Comparison of ENCODE assay signal across 8 cellular contexts in genomic region chr17:76182016-76182764, GRCh38. TPM values are rescaled to one million over a fixed set of nuclear protein-coding genes. Genes with fewer than 3 reads are reported as not detected.
DNase-seq lines count a peak whose midpoint lies in the region; ATAC-seq and TF ChIP-seq lines count a peak whose summit lies in the region.

No MANE protein-coding gene starts in this region.

- peak; percentile 88 for TF ChIP-seq CTCF in epithelial cell of esophagus (IDR thresholded peaks at IDR 0.05; ENCODE audit: insufficient read depth, low read depth, low read length, missing control alignments)

- no peaks in the 10 kb centered on the region for H3K27me3 ChIP-seq in Karpas-422 (ENCODE audit: low read length)

- no peak overlapping the region for H3K27ac ChIP-seq in Karpas-422 (ENCODE audit: low read length)

- peaks cover 15% of the 10 kb centered on the region for H3K4me1 ChIP-seq in Karpas-422 (ENCODE audit: low read length)

- H3K79me2 ChIP-seq in Karpas-422 (ENCODE audit: low read length) = no peaks in the 10 kb centered on the region

- H3K9ac ChIP-seq in Karpas-422 (ENCODE audit: low read length) = no peak overlapping the region

- ATAC-seq in GM18520 (IDR thresholded peaks at IDR 0.05; ENCODE audit: unreplicated experiment) = peak; percentile 40

- no peaks in the 10 kb centered on the region for H3K9me3 ChIP-seq in Karpas-422 (ENCODE audit: low read length)

- H3K4me3 ChIP-seq in Karpas-422 (ENCODE audit: low read length) (no peak overlapping the region), epithelial cell of esophagus (ENCODE audit: low read length) (no peak overlapping the region)

- H4K20me1 ChIP-seq in Karpas-422 (ENCODE audit: insufficient read depth, low read depth, low read length) = no peaks in the 10 kb centered on the region

- peak; percentile 82 for DNase-seq in A172 (ENCODE audit: low spot score)
- DNase-seq in Karpas-422 = peak; percentile 98
- peak; percentile 96 for DNase-seq in OCI-M1 (lab: John Stamatoyannopoulos, UW)
- peak; percentile 91 for DNase-seq in activated CD8-positive, alpha-beta memory T cell treated with anti-CD3 and anti-CD28 coated beads, Interleukin-2, amount 50 U/mL, for 24 hours (ENCODE audit: extremely low read depth)
- DNase-seq in epithelial cell of esophagus (ENCODE audit: low read depth) = peak; percentile 90
- DNase-seq in myocyte (ENCODE audit: low read depth) = peak; percentile 87
- peak; percentile 91 to 93 for DNase-seq in stimulated activated CD8-positive, alpha-beta memory T cell treated with anti-CD3 and anti-CD28 coated beads, Interleukin-7, amount 100 ng/mL, for 1 hour (ENCODE audit: low read depth in 2 of 2)

- H3K36me3 ChIP-seq in Karpas-422 (ENCODE audit: insufficient read depth, low read length) = no peaks in the 10 kb centered on the region

- H2AFZ ChIP-seq in Karpas-422 (ENCODE audit: low read length) = peak overlapping the region; percentile 92; the same call in 1 of the 2 replicates

- no peaks in the 10 kb centered on the region for H3K9me2 ChIP-seq in Karpas-422 (replicated peaks; ENCODE audit: insufficient read depth, low read length)

- H3K4me2 ChIP-seq in Karpas-422 (ENCODE audit: low read depth, low read length, poor library complexity, severe bottlenecking) = peak overlapping the region; percentile 51

RNA-seq across cellular contexts. Expression of gene FOXJ1, which starts 41.1 kb away (rescaled TPM):
- total RNA-seq in A172 (2014; rRNA removed; shearing (Covaris generic)) = not detected in 2 replicates
- not detected in 2 replicates for total RNA-seq in Karpas-422 (2014; rRNA removed; shearing (Covaris generic); ENCODE audit: low replicate concordance)
- total RNA-seq in myocyte = not detected in 2 replicates
- polyA plus RNA-seq in myocyte (2012) = not detected

RNA-seq across cellular contexts. Expression of gene RNF157, which starts 58.1 kb away (rescaled TPM):
- total RNA-seq in A172 (2014; rRNA removed; shearing (Covaris generic)) = 7.0 and 8.3 TPM in 2 replicates
- total RNA-seq in Karpas-422 (2014; rRNA removed; shearing (Covaris generic); ENCODE audit: low replicate concordance) = not detected in 2 replicates
- total RNA-seq in myocyte = 6.0 and 7.1 TPM in 2 replicates
- polyA plus RNA-seq in myocyte (2012) = 3.6 TPM
